17 cellular contexts compared by ENCODE assay signal in the genomic region with DNA sequence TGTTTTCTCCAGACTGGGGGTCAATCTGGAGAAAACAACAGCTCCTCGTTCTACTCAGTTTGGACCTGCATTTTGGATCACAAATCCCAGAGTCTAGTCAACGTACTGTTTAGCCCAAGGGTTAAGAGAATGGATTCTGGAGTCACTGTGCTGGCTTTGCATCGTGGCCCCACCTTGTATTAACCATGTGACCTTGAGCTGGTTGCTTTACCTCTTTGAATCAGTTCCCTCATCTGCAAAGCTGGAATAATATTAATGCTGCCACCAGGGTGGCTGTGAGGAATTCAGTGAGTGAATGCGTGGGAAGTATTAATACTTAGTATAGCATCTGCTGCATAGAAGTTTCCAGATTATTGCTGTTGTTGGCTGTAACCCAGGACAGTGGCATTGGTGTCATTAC. TPM values are rescaled to one million over a fixed set of nuclear protein-coding genes. Genes with fewer than 3 reads are reported as not detected.
"Had no signal": no experiment of that assay in that cellular context is flagged by ENCODE, and none has a peak within 500 bp of the region (broad histone marks: within the 10 kb centered on the region; RNA-seq: fewer than 3 reads in every experiment).

No MANE protein-coding gene starts in this region.

- H3K27ac ChIP-seq: ascending aorta, lower lobe of right lung, upper lobe of left lung had no signal

- ATAC-seq: activated CD8-positive, alpha-beta T cell treated with anti-CD3 and anti-CD28 coated beads, Interleukin-2, amount 10 ng/mL, durations not matched to agents 7 days and 5 days; activated naive CD8-positive, alpha-beta T cell treated with anti-CD3 and anti-CD28 coated beads, Interleukin-2, amount 50 U/mL, for 24 hours; lower lobe of right lung; natural killer cell had no signal

- DNase-seq: activated CD4-positive, alpha-beta T cell treated with anti-CD3 and anti-CD28 coated beads for 1 hour; activated CD8-positive, alpha-beta T cell treated with anti-CD3 and anti-CD28 coated beads, Interleukin-2, amount 10 ng/mL, durations not matched to agents 7 days and 5 days; activated naive CD4-positive, alpha-beta T cell; activated naive CD8-positive, alpha-beta T cell treated with anti-CD3 and anti-CD28 coated beads, Interleukin-2, amount 50 U/mL, for 24 hours; cortex of kidney; effector memory CD4-positive, alpha-beta T cell; hippocampal formation; lower lobe of right lung; natural killer cell; stimulated activated CD4-positive, alpha-beta T cell treated with anti-CD3 and anti-CD28 coated beads, Interleukin-12 subunit alpha, Interleukin-12 subunit beta, amount 100 ng/mL, for 4 hours; stimulated activated naive CD4-positive, alpha-beta T cell; upper lobe of left lung had no signal

- H3K9me3 ChIP-seq: lower lobe of right lung had no signal

- H3K27me3 ChIP-seq: ascending aorta, upper lobe of left lung had no signal

- H3K36me3 ChIP-seq: ascending aorta, lower lobe of right lung, upper lobe of left lung had no signal

- H3K4me3 ChIP-seq: ascending aorta, lower lobe of right lung, upper lobe of left lung had no signal

- H3K4me1 ChIP-seq: ascending aorta, lower lobe of right lung, upper lobe of left lung had no signal

RNA-seq across cellular contexts. Expression of a gene that starts 11.3 kb away (rescaled TPM):
- total RNA-seq: activated CD8-positive, alpha-beta T cell treated with anti-CD3 and anti-CD28 coated beads, Interleukin-2, amount 10 ng/mL, durations not matched to agents 7 days and 5 days; activated T-helper 1 cell treated with anti-CD3 and anti-CD28 coated beads, Interleukin-12 subunit alpha, Interleukin-12 subunit beta, Interleukin-2, Interleukin-4 antibody, amounts not matched to agents 30 ng/mL and 10 ng/mL and 1 ng/mL, durations not matched to agents 14 hours and 24 hours and 36 hours; ascending aorta; kidney epithelial cell; lower lobe of right lung; mucosa of gallbladder; natural killer cell; posterior vena cava; upper lobe of left lung had no signal

RNA-seq across cellular contexts. Expression of a gene that starts 19.2 kb away (rescaled TPM):
- total RNA-seq: activated CD8-positive, alpha-beta T cell treated with anti-CD3 and anti-CD28 coated beads, Interleukin-2, amount 10 ng/mL, durations not matched to agents 7 days and 5 days; activated T-helper 1 cell treated with anti-CD3 and anti-CD28 coated beads, Interleukin-12 subunit alpha, Interleukin-12 subunit beta, Interleukin-2, Interleukin-4 antibody, amounts not matched to agents 30 ng/mL and 10 ng/mL and 1 ng/mL, durations not matched to agents 14 hours and 24 hours and 36 hours; ascending aorta; kidney epithelial cell; lower lobe of right lung; mucosa of gallbladder; natural killer cell; posterior vena cava; upper lobe of left lung had no signal

RNA-seq across cellular contexts. Expression of a gene that starts 23.0 kb away (rescaled TPM):
- total RNA-seq: activated CD8-positive, alpha-beta T cell treated with anti-CD3 and anti-CD28 coated beads, Interleukin-2, amount 10 ng/mL, durations not matched to agents 7 days and 5 days; activated T-helper 1 cell treated with anti-CD3 and anti-CD28 coated beads, Interleukin-12 subunit alpha, Interleukin-12 subunit beta, Interleukin-2, Interleukin-4 antibody, amounts not matched to agents 30 ng/mL and 10 ng/mL and 1 ng/mL, durations not matched to agents 14 hours and 24 hours and 36 hours; ascending aorta; natural killer cell had no signal
